In genomic region chr19:19146000-19146608, GRCh38 we compare ENCODE assay signal across 8 cellular contexts. TPM values are rescaled to one million over a fixed set of nuclear protein-coding genes. Genes with fewer than 3 reads are reported as not detected.
DNase-seq lines count a peak whose midpoint lies in the region; ATAC-seq and TF ChIP-seq lines count a peak whose summit lies in the region.

No MANE protein-coding gene starts in this region.

- peak; percentile 49 for ATAC-seq in HG03175 (IDR thresholded peaks at IDR 0.05; ENCODE audit: unreplicated experiment)
- ATAC-seq in stimulated activated naive CD8-positive, alpha-beta T cell treated with anti-CD3 and anti-CD28 coated beads, Interleukin-15, Interleukin-2, amounts not matched to agents 100 U/mL and 50 U/mL, for 24 hours = peak; percentile 78
- ATAC-seq in HG03095 (IDR thresholded peaks at IDR 0.05; ENCODE audit: unreplicated experiment) = no peak

- peaks cover 0 to 25% (median 0%) of the 10 kb centered on the region in 3 donors for H3K36me3 Mint-ChIP-seq in CD8-positive, alpha-beta memory T cell
- H3K36me3 Mint-ChIP-seq in neural progenitor cell = no peaks in the 10 kb centered on the region

- no peaks in the 10 kb centered on the region for H3K9me2 ChIP-seq in OCI-LY7 (ENCODE audit: insufficient read depth, low read length)

- H3K4me3 Mint-ChIP-seq in CD8-positive, alpha-beta memory T cell = no peak overlapping the region
- no peak overlapping the region for H3K4me3 Mint-ChIP-seq in neural progenitor cell

- no peaks in the 10 kb centered on the region for H3K4me1 Mint-ChIP-seq in CD8-positive, alpha-beta memory T cell
- no peaks in the 10 kb centered on the region for H3K4me1 Mint-ChIP-seq in neural progenitor cell

- CTCF ChIA-PET in CD8-positive, alpha-beta memory T cell (lab: Charles Lee) = interaction anchor here (0.6 to 2.6 kb wide), 10 partner anchors 10 to 93 kb away, joined by 3 to 13 read pairs (median 4); no protein-coding TSS in a partner anchor
- CTCF ChIA-PET in OCI-LY7 (lab: Charles Lee; ENCODE audit: unreplicated experiment) = interaction anchor here (0.9 to 2.4 kb wide), 2 partner anchors 13 to 29 kb away, joined by 3 to 17 read pairs; no protein-coding TSS in a partner anchor

- H3K27me3 Mint-ChIP-seq in CD8-positive, alpha-beta memory T cell = no peaks in the 10 kb centered on the region
- H3K27me3 Mint-ChIP-seq in neural progenitor cell (ENCODE audit: insufficient read depth, low read depth) = peaks cover 4% of the 10 kb centered on the region

- no peaks in the 10 kb centered on the region for H3K9me3 Mint-ChIP-seq in CD8-positive, alpha-beta memory T cell
- no peaks in the 10 kb centered on the region for H3K9me3 Mint-ChIP-seq in neural progenitor cell

- H3K9me3 ChIP-seq in CD8-positive, alpha-beta memory T cell (ENCODE audit: low read length) = no peaks in the 10 kb centered on the region
- H3K9me3 ChIP-seq in OCI-LY7 (ENCODE audit: low read length) (no peaks in the 10 kb centered on the region), neural progenitor cell (ENCODE audit: low read depth) (no peaks in the 10 kb centered on the region)

- no peak overlapping the region for H3K4me2 ChIP-seq in OCI-LY7 (ENCODE audit: low read length)
- H3K4me2 ChIP-seq in neural progenitor cell = no peak overlapping the region

- POLR2A ChIA-PET in CD8-positive, alpha-beta memory T cell (lab: Charles Lee) = interaction anchor here (1.1 kb wide), 1 partner anchor 106 kb away, joined by 3 read pairs; no protein-coding TSS in a partner anchor
- POLR2A ChIA-PET in OCI-LY7 (lab: Charles Lee) = interaction anchor here (1.1 to 2.1 kb wide), 2 partner anchors 10 to 28 kb away, joined by 3 to 7 read pairs; no protein-coding TSS in a partner anchor

- no peaks in the 10 kb centered on the region for H3K27me3 ChIP-seq in CD8-positive, alpha-beta memory T cell (ENCODE audit: insufficient read depth, low read length, poor library complexity, severe bottlenecking)
- H3K27me3 ChIP-seq in neural progenitor cell = peaks cover 7% of the 10 kb centered on the region

- no peaks in the 10 kb centered on the region for H4K20me1 ChIP-seq in OCI-LY7 (ENCODE audit: insufficient read depth, low read length)
- no peaks in the 10 kb centered on the region for H4K20me1 ChIP-seq in neural progenitor cell (ENCODE audit: low read depth)

- no peak overlapping the region for H3K4me3 ChIP-seq in CD8-positive, alpha-beta memory T cell (ENCODE audit: low read length)
- H3K4me3 ChIP-seq in OCI-LY7 (ENCODE audit: low read depth, low read length, poor library complexity, severe bottlenecking) = no peak overlapping the region
- H3K4me3 ChIP-seq in fibroblast of mammary gland (ENCODE audit: control insufficient read depth, low read depth, low read length) = no peak overlapping the region
- no peak overlapping the region for H3K4me3 ChIP-seq in neural progenitor cell

- no peak overlapping the region for H3K9ac ChIP-seq in neural progenitor cell

- H2AFZ ChIP-seq in OCI-LY7 (ENCODE audit: low read length) (no peak overlapping the region), neural progenitor cell (replicated peaks) (no peak overlapping the region)

- peak; percentile 80 for TF ChIP-seq CTCF in OCI-LY7 (conservative IDR thresholded peaks at IDR 0.05; ENCODE audit: low read length)
- peak; percentile 84 for TF ChIP-seq CTCF in fibroblast of mammary gland (conservative IDR thresholded peaks at IDR 0.05; ENCODE audit: control insufficient read depth, insufficient read depth, low read depth, low read length)
- TF ChIP-seq CTCF in neural progenitor cell (IDR thresholded peaks at IDR 0.05) = peak; percentile 91

- H3K4me1 ChIP-seq in CD8-positive, alpha-beta memory T cell (ENCODE audit: insufficient read depth, low read length) = no peaks in the 10 kb centered on the region
- H3K4me1 ChIP-seq in OCI-LY7 (ENCODE audit: insufficient read depth, low read length, poor library complexity, severe bottlenecking) = peaks cover 57% of the 10 kb centered on the region
- no peaks in the 10 kb centered on the region for H3K4me1 ChIP-seq in neural progenitor cell

- intact Hi-C loops in OCI-LY7 (cut with micrococcal nuclease; ENCODE audit: unreplicated experiment) = loop anchor here (1.0 kb wide), 1 partner anchor 29 kb away; no protein-coding TSS in a partner anchor

- BruUV-seq in OCI-LY7 (replicated peaks; lab: Mats Ljungman, UMichigan) = no TSS peak

- no peak overlapping the region for H3K27ac Mint-ChIP-seq in CD8-positive, alpha-beta memory T cell
- peak overlapping the region; percentile 21 for H3K27ac Mint-ChIP-seq in neural progenitor cell

- no peak overlapping the region for H3K27ac ChIP-seq in CD8-positive, alpha-beta memory T cell (ENCODE audit: low read depth, low read length)
- H3K27ac ChIP-seq in OCI-LY7 (ENCODE audit: low read depth, low read length, poor library complexity, severe bottlenecking) (peak overlapping the region; percentile 46), neural progenitor cell (no peak overlapping the region)

- no peaks in the 10 kb centered on the region for H3F3A ChIP-seq in neural progenitor cell (ENCODE audit: low read depth)

- no peaks in the 10 kb centered on the region for H3K36me3 ChIP-seq in CD8-positive, alpha-beta memory T cell (ENCODE audit: insufficient read depth, low read length)
- peaks cover 76% of the 10 kb centered on the region for H3K36me3 ChIP-seq in OCI-LY7 (ENCODE audit: insufficient read depth, low read length)
- no peaks in the 10 kb centered on the region for H3K36me3 ChIP-seq in neural progenitor cell

- DNase-seq in CD8-positive, alpha-beta memory T cell = peak; percentile 73 to 87 (median 79)
- DNase-seq in OCI-LY7 (ENCODE audit: low spot score) = peak; percentile 62
- peak; percentile 95 to 99 for DNase-seq in activated T-cell treated with anti-CD3 and anti-CD28 coated beads, Interleukin-2, amount 50 U/mL, for 48 hours
- peak; percentile 52 for DNase-seq in fibroblast of mammary gland (ENCODE audit: low read depth)
- peak; percentile 72 for DNase-seq in neural progenitor cell (ENCODE audit: low spot score)
- peak; percentile 92 for DNase-seq in stimulated activated naive CD8-positive, alpha-beta T cell treated with anti-CD3 and anti-CD28 coated beads, Interleukin-15, Interleukin-2, amounts not matched to agents 100 U/mL and 50 U/mL, for 24 hours

- H3K79me2 ChIP-seq in OCI-LY7 (ENCODE audit: insufficient read depth, low read depth, low read length) (no peaks in the 10 kb centered on the region), neural progenitor cell (ENCODE audit: low read depth) (no peaks in the 10 kb centered on the region)

RNA-seq across cellular contexts. Expression of gene TMEM161A, which starts 7.8 kb away (rescaled TPM):
- 10 to 100 TPM; 27.7 to 30.6 TPM for total RNA-seq in CD8-positive, alpha-beta memory T cell
- 30.1 TPM for polyA plus RNA-seq in CD8-positive, alpha-beta memory T cell
- 28.4 and 31.2 TPM in 2 replicates for total RNA-seq in OCI-LY7 (2014; rRNA removed; shearing (Covaris generic))
- total RNA-seq in OCI-LY7 (2022) = 38.1 and 40.5 TPM in 2 replicates
- 13.3 and 38.3 TPM in 2 replicates for total RNA-seq in neural progenitor cell (ENCODE audit: low replicate concordance)

RNA-seq across cellular contexts. Expression of gene MEF2B, which starts 24.0 kb away (rescaled TPM):
- 1 to 10 TPM; 1.5 to 2.0 TPM for total RNA-seq in CD8-positive, alpha-beta memory T cell
- not detected for polyA plus RNA-seq in CD8-positive, alpha-beta memory T cell
- total RNA-seq in OCI-LY7 (2014; rRNA removed; shearing (Covaris generic)) = 175 and 201 TPM in 2 replicates
- total RNA-seq in OCI-LY7 (2022) (295 and 304 TPM in 2 replicates), neural progenitor cell (ENCODE audit: low replicate concordance) (0.15 TPM in 1 of 2 replicates, not detected in the other)

RNA-seq across cellular contexts. Expression of gene BORCS8, which starts 45.8 kb away (rescaled TPM):
- total RNA-seq in CD8-positive, alpha-beta memory T cell = 10 to 100 TPM; 37.3 to 40.1 TPM
- 18.7 TPM for polyA plus RNA-seq in CD8-positive, alpha-beta memory T cell
- total RNA-seq in OCI-LY7 (2014; rRNA removed; shearing (Covaris generic)) = 31.0 and 39.8 TPM in 2 replicates
- total RNA-seq in OCI-LY7 (2022) (35.2 and 40.2 TPM in 2 replicates), neural progenitor cell (ENCODE audit: low replicate concordance) (6.3 and 15.1 TPM in 2 replicates)

RNA-seq across cellular contexts. Expression of gene RFXANK, which starts 46.0 kb away (rescaled TPM):
- 100 to 1,000 TPM in 1 of 2 experiments, 10 to 100 TPM in 1; 98.4 to 101 TPM for total RNA-seq in CD8-positive, alpha-beta memory T cell
- polyA plus RNA-seq in CD8-positive, alpha-beta memory T cell = 71.2 TPM
- total RNA-seq in OCI-LY7 (2014; rRNA removed; shearing (Covaris generic)) = 103 and 105 TPM in 2 replicates
- 114 and 115 TPM in 2 replicates for total RNA-seq in OCI-LY7 (2022)
- total RNA-seq in neural progenitor cell (ENCODE audit: low replicate concordance) = 31.2 and 60.9 TPM in 2 replicates

RNA-seq across cellular contexts. Expression of gene NR2C2AP, which starts 57.1 kb away (rescaled TPM):
- total RNA-seq in CD8-positive, alpha-beta memory T cell = 10 to 100 TPM; 59.5 to 60.7 TPM
- polyA plus RNA-seq in CD8-positive, alpha-beta memory T cell = 35.4 TPM
- total RNA-seq in OCI-LY7 (2014; rRNA removed; shearing (Covaris generic)) = 28.6 and 29.7 TPM in 2 replicates
- 21.2 and 27.3 TPM in 2 replicates for total RNA-seq in OCI-LY7 (2022)
- 7.6 and 9.6 TPM in 2 replicates for total RNA-seq in neural progenitor cell (ENCODE audit: low replicate concordance)

Comparison
In these comparisons a context has a peak if more than half of its experiments do, and no peak if none do; other contexts are left out.
1. RNA of gene MEF2B, which starts 24.0 kb away (total RNA-seq): 175 to 304 TPM in OCI-LY7; 1.5 to 2.0 TPM in CD8-positive, alpha-beta memory T cell and 0.15 TPM in neural progenitor cell; every median in the first group is over 10 times any median in the second.
2. Peak in every context shown above with its lines, with median percentiles within 50 percentile points of each other: DNase-seq and CTCF ChIP-seq.